In genomic region chr17:80913928-80914821, GRCh38 we compare ENCODE assay signal across 19 cellular contexts.
A peak's percentile ranks its signal among the peaks of the same experiment; 100 is the strongest.
DNase-seq lines count a peak whose midpoint lies in the region; ATAC-seq, FAIRE-seq and TF ChIP-seq lines count a peak whose summit lies in the region.
"Had no signal": no experiment of that assay in that cellular context is flagged by ENCODE, and none has a peak within 500 bp of the region (broad histone marks: within the 10 kb centered on the region; RNA-seq: fewer than 3 reads in every experiment).

No MANE protein-coding gene starts in this region.

- H3K27me3 Mint-ChIP-seq in CD14-positive monocyte (ENCODE audit: low read depth in 3 of 3) (peaks cover 0 to 1% (median 0%) of the 10 kb centered on the region in 3 donors), T-cell (no peaks in the 10 kb centered on the region)

- DNase-seq in CD14-positive monocyte (ENCODE audit: low spot score), result peak; percentile 20
- DNase-seq in Karpas-422, result peak; percentile 51
- DNase-seq in kidney, result peak; percentile 51
- DNase-seq in sciatic nerve (ENCODE audit: low spot score), result peak; percentile 23
- no peak for DNase-seq in AG20443 (ENCODE audit: low spot score)
- no peak for DNase-seq in T-cell
- DNase-seq in Ammon's horn (ENCODE audit: low spot score), result no peak
- DNase-seq: DMS53, Kasumi-1, NCI-H1105 treated with DMSO at 0.1 percent for 48 hours, NCI-H1930, NCI-H2171, NCI-H446 treated with DMSO at 0.1 percent for 48 hours, NCI-H82, SHP77 had no signal

- H3K36me3 ChIP-seq in Karpas-422 (ENCODE audit: insufficient read depth, low read length) (0 out of 2 replicates have a peak, but pooled peaks cover 4% of the 10 kb centered on the region), kidney (ENCODE audit: control insufficient read depth in 1 of 2, insufficient read depth in 2 of 2, low read length in 2 of 2) (peaks cover 0 to 11% of the 10 kb centered on the region in 2 donors)

- H3K4me1 Mint-ChIP-seq in CD14-positive monocyte (no peaks in the 10 kb centered on the region), T-cell (peaks cover 0 to 8% (median 0%) of the 10 kb centered on the region in 3 donors)

- H3K4me2 ChIP-seq in Karpas-422 (ENCODE audit: low read depth, low read length, poor library complexity, severe bottlenecking), result no peak overlapping the region

- ATAC-seq in sciatic nerve (no peak), GM18502 (IDR thresholded peaks at IDR 0.05; ENCODE audit: poor library complexity, unreplicated experiment) (no peak), T-cell (replicated peaks in 1 of 4) (no peak)
- ATAC-seq: SK-N-SH treated with all-trans-retinoic acid at 6 μM for 48 hours had no signal

- no peak overlapping the region for H3K27ac Mint-ChIP-seq in CD14-positive monocyte
- H3K27ac Mint-ChIP-seq in T-cell, result no peak overlapping the region

- H3K4me3 ChIP-seq in Karpas-422 (ENCODE audit: low read length), result no peak overlapping the region
- H3K4me3 ChIP-seq in kidney (ENCODE audit: low read length in 2 of 2), result no peak overlapping the region

- H3K36me3 Mint-ChIP-seq in CD14-positive monocyte (peaks cover 43 to 64% of the 10 kb centered on the region in 2 donors), T-cell (peaks cover 25% of the 10 kb centered on the region)

- no peak overlapping the region for H3K4me3 Mint-ChIP-seq in CD14-positive monocyte
- no peak overlapping the region for H3K4me3 Mint-ChIP-seq in T-cell

- FAIRE-seq in kidney (lab: Jason Lieb, UNC), result no peak
- FAIRE-seq: H1, RCC 7860 had no signal

- no peaks in the 10 kb centered on the region for H3K79me2 ChIP-seq in Karpas-422 (ENCODE audit: low read length)

- CTCF ChIA-PET in T-cell (lab: Charles Lee), result no interaction called here

- H3K27me3 ChIP-seq in Karpas-422 (ENCODE audit: low read length), result no peaks in the 10 kb centered on the region

- intact Hi-C loops in CD14-positive monocyte (cut with micrococcal nuclease) (no loop called here), kidney (cut with DNase I) (no loop called here), sciatic nerve (cut with DNase I) (no loop called here)

- POLR2A ChIA-PET in T-cell (lab: Charles Lee), result no interaction called here

- no peaks in the 10 kb centered on the region for H4K20me1 ChIP-seq in Karpas-422 (ENCODE audit: insufficient read depth, low read depth, low read length)

- H3K4me1 ChIP-seq in Karpas-422 (ENCODE audit: low read length), result peaks cover 40% of the 10 kb centered on the region
- H3K4me1 ChIP-seq in kidney (ENCODE audit: control insufficient read depth in 1 of 2, insufficient read depth in 1 of 2, low read depth in 1 of 2, low read length in 2 of 2), result peaks cover 1 to 4% of the 10 kb centered on the region in 2 donors

- H3K9me3 ChIP-seq in Karpas-422 (ENCODE audit: low read length), result no peaks in the 10 kb centered on the region
- no peaks in the 10 kb centered on the region for H3K9me3 ChIP-seq in kidney (ENCODE audit: control insufficient read depth in 1 of 2, low read length in 2 of 2)

- H3K27ac ChIP-seq in Karpas-422 (ENCODE audit: low read length) (peak overlapping the region; percentile 50), kidney (ENCODE audit: low read depth in 2 of 2, low read length in 2 of 2) (no peak overlapping the region)

- H3K9ac ChIP-seq in Karpas-422 (ENCODE audit: low read length) (no peak overlapping the region), kidney (ENCODE audit: low read length in 2 of 2) (no peak overlapping the region)

- H2AFZ ChIP-seq in Karpas-422 (ENCODE audit: low read length), result no peak overlapping the region

- H3K9me3 Mint-ChIP-seq in CD14-positive monocyte, result peaks cover 3 to 23% (median 14%) of the 10 kb centered on the region in 7 donors
- H3K9me3 Mint-ChIP-seq in T-cell, result no peaks in the 10 kb centered on the region

- TF ChIP-seq CTCF in CD14-positive monocyte (IDR thresholded peaks at IDR 0.05) (no peak), kidney (IDR thresholded peaks at IDR 0.05; ENCODE audit: borderline replicate concordance, extremely low read depth, insufficient read depth) (no peak)

- H3K9me2 ChIP-seq in Karpas-422 (replicated peaks; ENCODE audit: insufficient read depth, low read length), result no peaks in the 10 kb centered on the region

Comparison
In these comparisons a context has a peak if more than half of its experiments do, and no peak if none do; other contexts are left out.
1. DNase-seq: peak in CD14-positive monocyte (single experiment), Karpas-422 (single experiment), kidney (single experiment) and sciatic nerve (single experiment); none in AG20443 (single experiment), T-cell (0 of 34) and Ammon's horn (single experiment).